In genomic region chr9:137614631-137615386, GRCh38 we compare ENCODE assay signal across 18 cellular contexts. TPM values are rescaled to one million over a fixed set of nuclear protein-coding genes. Genes with fewer than 3 reads are reported as not detected.
DNase-seq lines count a peak whose midpoint lies in the region; ATAC-seq, FAIRE-seq and TF ChIP-seq lines count a peak whose summit lies in the region.
"Had no signal": no experiment of that assay in that cellular context is flagged by ENCODE, and none has a peak within 500 bp of the region (broad histone marks: within the 10 kb centered on the region; RNA-seq: fewer than 3 reads in every experiment).

No MANE protein-coding gene starts in this region.

- no peak overlapping the region for H3K4me2 ChIP-seq in GM12878 (ENCODE audit: control insufficient read depth, insufficient read depth)

- no TSS peak for BruUV-seq in GM12878 (replicated peaks; lab: Mats Ljungman, UMichigan)

- RAD21 ChIA-PET in GM12878 (lab: Charles Lee; ENCODE audit: unreplicated experiment), result no interaction called here

- TF ChIP-seq EP300 in GM12878 (IDR thresholded peaks at IDR 0.05; ENCODE audit: borderline replicate concordance in 1 of 2, control insufficient read depth in 1 of 2, low read depth in 2 of 2, low read length in 2 of 2), result no peak

- H3K27me3 ChIP-seq in GM12878 (replicated peaks in 1 of 2; ENCODE audit: control insufficient read depth in 2 of 2, insufficient read depth in 2 of 2, low read length in 1 of 2) (no peaks in the 10 kb centered on the region), mucosa of stomach (ENCODE audit: control insufficient read depth, insufficient read depth, low read length) (no peaks in the 10 kb centered on the region)
- H3K27me3 ChIP-seq: cardiac muscle cell, heart left ventricle, vagina had no signal

- CTCF ChIA-PET in GM12878 (lab: Yijun Ruan, JAX), result no interaction called here

- H3K9ac ChIP-seq in GM12878 (ENCODE audit: control insufficient read depth, insufficient read depth, low read length), result no peak overlapping the region
- peak overlapping the region; percentile 11 for H3K9ac ChIP-seq in mucosa of stomach (ENCODE audit: low read length)

- intact Hi-C loops in GM12878 (cut with micrococcal nuclease; ENCODE audit: unreplicated experiment), result no loop called here

- H2AFZ ChIP-seq in GM12878 (ENCODE audit: control insufficient read depth, low read depth, low read length), result no peak overlapping the region

- TF ChIP-seq POLR2A in GM19193 (IDR thresholded peaks at IDR 0.05; ENCODE audit: extremely low read depth, insufficient read depth, insufficient read length), result peak; percentile 3
- TF ChIP-seq POLR2A in GM12878 (IDR thresholded peaks at IDR 0.05; ENCODE audit: low read depth, low read length), result peak; percentile 16

- peaks cover 23% of the 10 kb centered on the region for H3K79me2 ChIP-seq in GM12878 (ENCODE audit: control insufficient read depth, insufficient read depth, low read length)

- H4K20me1 ChIP-seq in GM12878 (ENCODE audit: control insufficient read depth, insufficient read depth), result no peaks in the 10 kb centered on the region

- H3K9me3 ChIP-seq in GM12878 (replicated peaks; ENCODE audit: control insufficient read depth, insufficient read depth, low read length), result no peaks in the 10 kb centered on the region
- no peaks in the 10 kb centered on the region for H3K9me3 ChIP-seq in mucosa of stomach (ENCODE audit: control insufficient read depth, low read length)
- H3K9me3 ChIP-seq: heart left ventricle, vagina had no signal

- no peak overlapping the region for H3K27ac Mint-ChIP-seq in activated naive CD4-positive, alpha-beta T cell treated with anti-CD3 and anti-CD28 coated beads, Interleukin-2, amount 50 U/mL, for 72 hours

- POLR2A ChIA-PET in GM12878 (lab: Charles Lee), result no interaction called here

- TF ChIP-seq CTCF in 22Rv1 (IDR thresholded peaks at IDR 0.05), result peak; percentile 62
- TF ChIP-seq CTCF in GM12878 (IDR thresholded peaks at IDR 0.05 in 2 of 3, conservative IDR thresholded peaks at IDR 0.05 in 1 of 3; ENCODE audit: control insufficient read depth in 2 of 3, extremely low read depth in 1 of 3, insufficient read depth in 1 of 3, low read depth in 3 of 3, low read length in 3 of 3), result no peak

- H3K9me3 Mint-ChIP-seq in activated naive CD4-positive, alpha-beta T cell treated with anti-CD3 and anti-CD28 coated beads, Interleukin-2, amount 50 U/mL, for 72 hours, result no peaks in the 10 kb centered on the region
- H3K9me3 Mint-ChIP-seq: mesothelial cell of epicardium had no signal

- no peak for TF ChIP-seq RAD21 in GM12878 (IDR thresholded peaks at IDR 0.05; ENCODE audit: insufficient read depth, low read depth, low read length)

- H3K4me1 ChIP-seq in GM12878 (ENCODE audit: control insufficient read depth, insufficient read depth, low read length), result peaks cover 5% of the 10 kb centered on the region
- H3K4me1 ChIP-seq in mucosa of stomach (ENCODE audit: control insufficient read depth, insufficient read depth, low read length), result peaks cover 40% of the 10 kb centered on the region

- H3K36me3 Mint-ChIP-seq in activated naive CD4-positive, alpha-beta T cell treated with anti-CD3 and anti-CD28 coated beads, Interleukin-2, amount 50 U/mL, for 72 hours, result peaks cover 11 to 18% of the 10 kb centered on the region in 2 donors

- H3K4me3 ChIP-seq in GM12878 (no peak overlapping the region), mucosa of stomach (ENCODE audit: low read length) (no peak overlapping the region)
- H3K4me3 ChIP-seq: cardiac muscle cell, heart left ventricle, vagina had no signal

- in situ Hi-C loops in GM12878 (cut with MboI), result no loop called here

- ATAC-seq in GM12878 (no peak), GM18519 (IDR thresholded peaks at IDR 0.05; ENCODE audit: low FRiP score, unreplicated experiment) (no peak)
- no peak for ATAC-seq in activated naive CD4-positive, alpha-beta T cell treated with anti-CD3 and anti-CD28 coated beads, Interleukin-2, amount 50 U/mL, for 72 hours
- ATAC-seq: heart left ventricle, sciatic nerve, SK-N-SH treated with all-trans-retinoic acid at 6 μM for 48 hours had no signal

- no peak for FAIRE-seq in GM12878 (lab: Jason Lieb, UNC)

- peak overlapping the region; percentile 100 for H3K27ac ChIP-seq in 22Rv1
- no peak overlapping the region for H3K27ac ChIP-seq in GM12878 (ENCODE audit: control insufficient read depth, insufficient read depth)
- H3K27ac ChIP-seq: cardiac muscle cell, heart left ventricle, vagina had no signal

- WGBS in GM12878 (ENCODE audit: insufficient coverage, insufficient replicate concordance, low lambda C conversion rate, missing lambda C conversion rate), result 94% methylated on average over 22 of the region's 25 CpGs

- DNase-seq in GM12878 (ENCODE audit: low read depth, low spot score), result no peak
- DNase-seq in activated naive CD4-positive, alpha-beta T cell treated with anti-CD3 and anti-CD28 coated beads, Interleukin-2, amount 50 U/mL, for 72 hours (ENCODE audit: low spot score in 2 of 2), result no peak
- no peak for DNase-seq in KG1 (lab: John Stamatoyannopoulos, UW)
- DNase-seq in stimulated activated CD4-positive, alpha-beta T cell treated with anti-CD3 and anti-CD28 coated beads, Interleukin-4, amount 100 ng/mL, for 24 hours, result no peak
- DNase-seq: activated CD4-positive, alpha-beta T cell treated with anti-CD3 and anti-CD28 coated beads, Interleukin-2, amount 50 U/mL, for 4 hours; activated T-cell treated with anti-CD3 and anti-CD28 coated beads, Interleukin-2, amount 50 U/mL, for 48 hours; NCI-H526 treated with DMSO at 0.1 percent for 48 hours; stimulated activated CD4-positive, alpha-beta T cell treated with anti-CD3 and anti-CD28 coated beads, Interleukin-1b, Interleukin-23, amount 100 ng/mL, for 48 hours had no signal

- SMC1A ChIA-PET in GM12878 (lab: Charles Lee; ENCODE audit: uncharacterized antibody, unreplicated experiment), result no interaction called here

- H3K36me3 ChIP-seq in GM12878 (ENCODE audit: control insufficient read depth in 2 of 2, insufficient read depth in 2 of 2, low read length in 1 of 2) (peaks cover 2 to 7% of the 10 kb centered on the region in 2 experiments; a peak in 3 of 4 replicates), mucosa of stomach (ENCODE audit: control insufficient read depth, insufficient read depth, low read length) (peaks cover 8% of the 10 kb centered on the region)

RNA-seq across cellular contexts. Expression of gene EHMT1, which starts 4.0 kb away (rescaled TPM):
- total RNA-seq in GM12878 (2013; cell fraction: nucleolus; rRNA removed), result 216 and 231 TPM in 2 replicates
- total RNA-seq in GM12878 (2014; rRNA removed) (85.3 and 88.4 TPM in 2 replicates), GM12878 (2014; rRNA removed; fragmentation: Illumina TruSeq; extraction: Trizol) (38.1 and 44.4 TPM in 2 replicates), GM12878 (2021) (97.3 and 100 TPM in 2 replicates)
- 24.3 TPM for polyA plus RNA-seq in GM12878 (2011; ENCODE audit: low read depth)
- polyA plus RNA-seq in GM12878 (2011; rRNA removed) (28.6 and 42.2 TPM in 2 replicates), GM12878 (2014; fragmentation: Illumina TruSeq; extraction: Trizol) (25.6 and 37.5 TPM in 2 replicates), GM12878 (2014; fragmentation: Nextera tagmentation; extraction: Ambion mirVana) (1 to 10 TPM; 2.9 to 4.6 TPM), GM12878 (2014; rRNA removed) (64.6 and 79.3 TPM in 2 replicates), GM12878 (2016; fragmentation: Nextera tagmentation; extraction: Ambion mirVana) (10 to 100 TPM; 51.9 to 56.0 TPM)
- polyA plus RNA-seq in GM12878 (2011; cell fraction: cytosol; rRNA removed), result 49.1 and 60.5 TPM in 2 replicates
- 128 and 198 TPM in 2 replicates for polyA plus RNA-seq in GM12878 (2011; cell fraction: nucleus; rRNA removed)
- 67.8 and 67.9 TPM in 2 replicates for polyA plus RNA-seq in GM12878 (2012)
- polyA minus RNA-seq in GM12878 (2011; rRNA and poly(A)+ RNA removed), result 91.4 and 132 TPM in 2 replicates
- 45.1 and 45.4 TPM in 2 replicates for polyA minus RNA-seq in GM12878 (2011; cell fraction: cytosol; rRNA and poly(A)+ RNA removed)
- polyA minus RNA-seq in GM12878 (2011; cell fraction: nucleus; rRNA and poly(A)+ RNA removed), result 50.1 and 84.0 TPM in 2 replicates
- 10 to 100 TPM; 80.4 to 85.0 TPM for total RNA-seq in activated naive CD4-positive, alpha-beta T cell treated with anti-CD3 and anti-CD28 coated beads, Interleukin-2, amount 50 U/mL, for 72 hours

RNA-seq across cellular contexts. Expression of gene ARRDC1, which starts 9.3 kb away (rescaled TPM):
- total RNA-seq in GM12878 (2013; cell fraction: nucleolus; rRNA removed), result 50.1 and 58.2 TPM in 2 replicates
- 24.6 and 25.2 TPM in 2 replicates for total RNA-seq in GM12878 (2014; rRNA removed)
- 5.8 and 6.2 TPM in 2 replicates for total RNA-seq in GM12878 (2014; rRNA removed; fragmentation: Illumina TruSeq; extraction: Trizol)
- 21.0 and 23.1 TPM in 2 replicates for total RNA-seq in GM12878 (2021)
- 16.1 TPM for polyA plus RNA-seq in GM12878 (2011; ENCODE audit: low read depth)
- polyA plus RNA-seq in GM12878 (2011; rRNA removed), result 10.2 and 21.8 TPM in 2 replicates
- polyA plus RNA-seq in GM12878 (2011; cell fraction: cytosol; rRNA removed), result 22.0 and 37.0 TPM in 2 replicates
- polyA plus RNA-seq in GM12878 (2011; cell fraction: nucleus; rRNA removed), result 149 and 164 TPM in 2 replicates
- 24.1 and 26.4 TPM in 2 replicates for polyA plus RNA-seq in GM12878 (2012)
- polyA plus RNA-seq in GM12878 (2014; fragmentation: Illumina TruSeq; extraction: Trizol), result 1.4 and 9.3 TPM in 2 replicates
- polyA plus RNA-seq in GM12878 (2014; fragmentation: Nextera tagmentation; extraction: Ambion mirVana), result under 1 TPM; 0.23 to 0.97 TPM
- 30.3 and 34.4 TPM in 2 replicates for polyA plus RNA-seq in GM12878 (2014; rRNA removed)
- polyA plus RNA-seq in GM12878 (2016; fragmentation: Nextera tagmentation; extraction: Ambion mirVana), result 10 to 100 TPM; 20.8 to 23.0 TPM
- polyA minus RNA-seq in GM12878 (2011; rRNA and poly(A)+ RNA removed), result 14.1 and 25.7 TPM in 2 replicates
- polyA minus RNA-seq in GM12878 (2011; cell fraction: cytosol; rRNA and poly(A)+ RNA removed), result 8.4 and 10.0 TPM in 2 replicates
- 23.7 and 44.2 TPM in 2 replicates for polyA minus RNA-seq in GM12878 (2011; cell fraction: nucleus; rRNA and poly(A)+ RNA removed)
- 10 to 100 TPM; 34.4 to 40.9 TPM for total RNA-seq in activated naive CD4-positive, alpha-beta T cell treated with anti-CD3 and anti-CD28 coated beads, Interleukin-2, amount 50 U/mL, for 72 hours

RNA-seq across cellular contexts. Expression of gene ZMYND19, which starts 24.5 kb away (rescaled TPM):
- total RNA-seq in GM12878 (2013; cell fraction: nucleolus; rRNA removed), result 20.6 and 23.2 TPM in 2 replicates
- total RNA-seq in GM12878 (2014; rRNA removed), result 38.6 and 43.8 TPM in 2 replicates
- 22.6 and 25.7 TPM in 2 replicates for total RNA-seq in GM12878 (2014; rRNA removed; fragmentation: Illumina TruSeq; extraction: Trizol)
- total RNA-seq in GM12878 (2021), result 50.6 and 54.8 TPM in 2 replicates
- polyA plus RNA-seq in GM12878 (2011; ENCODE audit: low read depth), result 8.7 TPM
- polyA plus RNA-seq in GM12878 (2011; rRNA removed), result 15.6 and 20.4 TPM in 2 replicates
- polyA plus RNA-seq in GM12878 (2011; cell fraction: cytosol; rRNA removed), result 21.9 and 29.7 TPM in 2 replicates
- 89.6 and 118 TPM in 2 replicates for polyA plus RNA-seq in GM12878 (2011; cell fraction: nucleus; rRNA removed)
- 18.7 and 20.9 TPM in 2 replicates for polyA plus RNA-seq in GM12878 (2012)
- polyA plus RNA-seq in GM12878 (2014; fragmentation: Illumina TruSeq; extraction: Trizol), result 6.2 and 19.7 TPM in 2 replicates
- 1 to 10 TPM in 1 of 2 experiments, under 1 TPM in 1; 0.84 to 2.6 TPM for polyA plus RNA-seq in GM12878 (2014; fragmentation: Nextera tagmentation; extraction: Ambion mirVana)
- polyA plus RNA-seq in GM12878 (2014; rRNA removed), result 51.2 and 53.0 TPM in 2 replicates
- 1 to 10 TPM; 3.2 to 7.1 TPM for polyA plus RNA-seq in GM12878 (2016; fragmentation: Nextera tagmentation; extraction: Ambion mirVana)
- 6.7 and 12.6 TPM in 2 replicates for polyA minus RNA-seq in GM12878 (2011; rRNA and poly(A)+ RNA removed)
- 6.0 and 10.9 TPM in 2 replicates for polyA minus RNA-seq in GM12878 (2011; cell fraction: cytosol; rRNA and poly(A)+ RNA removed)
- polyA minus RNA-seq in GM12878 (2011; cell fraction: nucleus; rRNA and poly(A)+ RNA removed), result 13.7 and 21.2 TPM in 2 replicates
- total RNA-seq in activated naive CD4-positive, alpha-beta T cell treated with anti-CD3 and anti-CD28 coated beads, Interleukin-2, amount 50 U/mL, for 72 hours, result 10 to 100 TPM; 32.9 to 63.5 TPM

RNA-seq across cellular contexts. Expression of gene DPH7, which starts 36.1 kb away (rescaled TPM):
- 59.6 and 64.6 TPM in 2 replicates for total RNA-seq in GM12878 (2013; cell fraction: nucleolus; rRNA removed)
- total RNA-seq in GM12878 (2014; rRNA removed) (27.6 and 29.5 TPM in 2 replicates), GM12878 (2014; rRNA removed; fragmentation: Illumina TruSeq; extraction: Trizol) (17.6 and 18.4 TPM in 2 replicates), GM12878 (2021) (30.0 and 33.8 TPM in 2 replicates)
- polyA plus RNA-seq in GM12878 (2011; ENCODE audit: low read depth), result 26.0 TPM
- polyA plus RNA-seq in GM12878 (2011; rRNA removed) (19.8 and 26.7 TPM in 2 replicates), GM12878 (2014; fragmentation: Illumina TruSeq; extraction: Trizol) (16.3 and 24.2 TPM in 2 replicates), GM12878 (2014; fragmentation: Nextera tagmentation; extraction: Ambion mirVana) (10 to 100 TPM in 1 of 2 experiments, 1 to 10 TPM in 1; 8.7 to 11.8 TPM), GM12878 (2014; rRNA removed) (36.9 and 41.8 TPM in 2 replicates), GM12878 (2016; fragmentation: Nextera tagmentation; extraction: Ambion mirVana) (10 to 100 TPM; 36.3 to 40.0 TPM)
- 26.5 and 36.1 TPM in 2 replicates for polyA plus RNA-seq in GM12878 (2011; cell fraction: cytosol; rRNA removed)
- polyA plus RNA-seq in GM12878 (2011; cell fraction: nucleus; rRNA removed), result 134 and 147 TPM in 2 replicates
- 21.6 and 24.1 TPM in 2 replicates for polyA plus RNA-seq in GM12878 (2012)
- 14.3 and 16.7 TPM in 2 replicates for polyA minus RNA-seq in GM12878 (2011; rRNA and poly(A)+ RNA removed)
- 7.2 and 8.8 TPM in 2 replicates for polyA minus RNA-seq in GM12878 (2011; cell fraction: cytosol; rRNA and poly(A)+ RNA removed)
- 18.0 and 27.4 TPM in 2 replicates for polyA minus RNA-seq in GM12878 (2011; cell fraction: nucleus; rRNA and poly(A)+ RNA removed)
- 10 to 100 TPM; 30.1 to 64.7 TPM for total RNA-seq in activated naive CD4-positive, alpha-beta T cell treated with anti-CD3 and anti-CD28 coated beads, Interleukin-2, amount 50 U/mL, for 72 hours
